8 cellular contexts compared by ENCODE assay signal in the genomic region with DNA sequence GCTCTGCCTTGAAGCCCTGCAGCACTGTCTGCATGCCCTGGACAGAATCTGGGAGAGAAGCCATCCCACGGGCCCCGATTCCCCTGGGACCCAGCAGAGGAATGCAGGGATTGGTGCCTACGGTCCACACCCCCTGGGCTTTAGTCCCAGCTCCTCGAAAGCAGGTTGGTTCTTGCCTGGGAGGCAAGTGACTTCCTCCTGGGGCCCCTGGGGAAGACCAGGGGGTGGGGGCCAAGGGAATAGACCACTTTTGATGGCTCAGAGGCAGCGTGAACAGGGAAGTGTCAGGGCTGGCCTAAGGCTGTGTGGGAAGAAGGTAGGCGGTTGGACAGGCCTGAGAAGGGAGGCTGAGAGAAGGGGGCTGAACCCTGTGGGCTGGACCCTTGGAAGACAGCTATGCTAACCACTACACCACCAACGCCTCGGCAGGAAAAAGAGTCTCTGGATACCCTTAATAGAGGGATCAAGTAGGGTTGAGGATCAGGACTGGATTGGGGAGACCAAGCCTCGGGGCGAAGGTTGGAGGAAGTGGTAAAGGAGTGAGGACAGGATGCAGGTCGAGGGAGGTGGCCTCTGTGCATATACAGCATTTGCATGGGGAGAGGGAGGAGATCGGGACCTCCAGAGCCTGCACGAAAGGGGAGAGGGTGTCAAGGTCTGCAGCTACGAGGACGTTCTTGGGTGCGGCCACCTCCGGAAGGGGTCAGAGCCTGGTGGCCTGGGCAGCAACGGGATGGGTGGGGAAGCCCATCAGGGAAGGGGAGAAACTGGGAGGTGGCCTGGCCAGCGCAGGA. TPM values are rescaled to one million over a fixed set of nuclear protein-coding genes. Genes with fewer than 3 reads are reported as not detected.
A peak's percentile ranks its signal among the peaks of the same experiment; 100 is the strongest.
DNase-seq lines count a peak whose midpoint lies in the region; ATAC-seq, FAIRE-seq and TF ChIP-seq lines count a peak whose summit lies in the region.

No MANE protein-coding gene starts in this region.

- peaks cover 11% of the 10 kb centered on the region for H3K27me3 Mint-ChIP-seq in brain

- peak overlapping the region; percentile 84 to 94 for H3K9ac ChIP-seq in stomach smooth muscle (ENCODE audit: low read length in 2 of 2)

- peak overlapping the region; percentile 91 to 97 for H3K4me3 ChIP-seq in stomach smooth muscle (ENCODE audit: low read length in 2 of 2)

- H3K4me3 Mint-ChIP-seq in brain = peak overlapping the region; percentile 88 to 99 (median 92)

- H3K9me3 ChIP-seq in stomach smooth muscle (ENCODE audit: control insufficient read depth in 2 of 2, low read length in 2 of 2) = no peaks in the 10 kb centered on the region

- H3K36me3 ChIP-seq in stomach smooth muscle (ENCODE audit: control insufficient read depth in 2 of 2, insufficient read depth in 2 of 2, low read length in 2 of 2) = peaks cover 17 to 26% of the 10 kb centered on the region in 2 donors

- peak; percentile 71 for DNase-seq in CD1c-positive myeloid dendritic cell (ENCODE audit: extremely low spot score)
- peak; percentile 56 for DNase-seq in GM19240 (ENCODE audit: insufficient read length, low spot score)
- DNase-seq in NAMALWA (ENCODE audit: low spot score) = peak; percentile 65
- DNase-seq in left colon = peak; percentile 33 to 46
- no peak for DNase-seq in RCC 7860 (ENCODE audit: low spot score)

- FAIRE-seq in RCC 7860 (lab: Jason Lieb, UNC) = no peak

- peaks cover 15% of the 10 kb centered on the region for H3K36me3 Mint-ChIP-seq in brain

- H3K9me3 Mint-ChIP-seq in brain = peaks cover 0 to 10% (median 4%) of the 10 kb centered on the region in 5 experiments

- H3K27ac Mint-ChIP-seq in brain = peak overlapping the region; percentile 92 to 96 (median 95)

- peaks cover 29% of the 10 kb centered on the region for H3K4me1 Mint-ChIP-seq in brain

- H3K27me3 ChIP-seq in stomach smooth muscle (ENCODE audit: control insufficient read depth in 1 of 2, insufficient read depth in 2 of 2, low read length in 2 of 2) = no peaks in the 10 kb centered on the region

- peaks cover 22% of the 10 kb centered on the region for H3K4me1 ChIP-seq in stomach smooth muscle (ENCODE audit: control insufficient read depth, insufficient read depth, low read length)

- peak overlapping the region; percentile 82 for H3K27ac ChIP-seq in stomach smooth muscle (ENCODE audit: low read length)

- ATAC-seq in left colon (peak; percentile 46), GM19467 (IDR thresholded peaks at IDR 0.05; ENCODE audit: unreplicated experiment) (no peak)

- TF ChIP-seq CTCF in brain (conservative IDR thresholded peaks at IDR 0.05) = no peak

- intact Hi-C loops in left colon (cut with DNase I, micrococcal nuclease) = no loop called here

RNA-seq across cellular contexts. Expression of gene DPP9, which starts 0.8 kb away (rescaled TPM):
- 28.8 TPM for polyA plus RNA-seq in brain (ENCODE audit: insufficient read depth, low read depth, low replicate concordance)
- 10 to 100 TPM; 59.9 to 72.8 TPM for total RNA-seq in left colon

RNA-seq across cellular contexts. Expression of gene MYDGF, which starts 52.7 kb away (rescaled TPM):
- 87.7 TPM for polyA plus RNA-seq in brain (ENCODE audit: insufficient read depth, low read depth, low replicate concordance)
- total RNA-seq in left colon = 10 to 100 TPM; 75.5 to 96.0 TPM
